9 cellular contexts compared by ENCODE assay signal in genomic region chr4:88177981-88178632, GRCh38. TPM values are rescaled to one million over a fixed set of nuclear protein-coding genes. Genes with fewer than 3 reads are reported as not detected.
DNase-seq lines count a peak whose midpoint lies in the region; ATAC-seq and TF ChIP-seq lines count a peak whose summit lies in the region.
"Had no signal": no experiment of that assay in that cellular context is flagged by ENCODE, and none has a peak within 500 bp of the region (broad histone marks: within the 10 kb centered on the region; RNA-seq: fewer than 3 reads in every experiment).

No MANE protein-coding gene starts in this region.

- H3K27ac ChIP-seq in breast epithelium = no peak overlapping the region
- no peak overlapping the region for H3K27ac ChIP-seq in upper lobe of right lung
- H3K27ac ChIP-seq in esophagus squamous epithelium = no peak overlapping the region
- H3K27ac ChIP-seq in coronary artery = no peak overlapping the region
- H3K27ac ChIP-seq: BLaER1 had no signal

- intact Hi-C loops in MCF 10A (cut with micrococcal nuclease) = no loop called here
- intact Hi-C loops in breast epithelium (cut with DNase I; ENCODE audit: low total_unique reads) = no loop called here
- intact Hi-C loops in upper lobe of right lung (cut with DNase I) = no loop called here
- intact Hi-C loops in esophagus squamous epithelium (cut with DNase I) = no loop called here

- no peak overlapping the region for H3K4me3 Mint-ChIP-seq in MCF 10A (ENCODE audit: unreplicated experiment)

- H3K9me3 ChIP-seq in breast epithelium (no peaks in the 10 kb centered on the region), upper lobe of right lung (no peaks in the 10 kb centered on the region), esophagus squamous epithelium (no peaks in the 10 kb centered on the region)

- H3K4me1 Mint-ChIP-seq in MCF 10A (ENCODE audit: insufficient read depth, unreplicated experiment) = peaks cover 17% of the 10 kb centered on the region

- no peaks in the 10 kb centered on the region for H3K27me3 Mint-ChIP-seq in MCF 10A (ENCODE audit: insufficient read depth, unreplicated experiment)

- no TSS peak for BruUV-seq in MCF 10A (replicated peaks; lab: Mats Ljungman, UMichigan)

- no peaks in the 10 kb centered on the region for H3K9me3 Mint-ChIP-seq in MCF 10A (ENCODE audit: unreplicated experiment)

- CTCF ChIA-PET in MCF 10A (lab: Yijun Ruan, JAX) = interaction anchor here (0.6 to 1.2 kb wide), 4 partner anchors 30 to 432 kb away, joined by 3 to 5 read pairs (median 4); no protein-coding TSS in a partner anchor

- POLR2A ChIA-PET in MCF 10A (lab: Yijun Ruan, JAX) = interaction anchor here (1.2 kb wide), 1 partner anchor 174 kb away, joined by 3 read pairs; no protein-coding TSS in a partner anchor

- 42 to 44% methylated on average over 4 of the region's 4 CpGs for WGBS in esophagus squamous epithelium, 2 donors

- DNase-seq in MCF 10A (ENCODE audit: unreplicated experiment) = peak; percentile 83
- no peak for DNase-seq in breast epithelium (ENCODE audit: low spot score in 2 of 2)
- peak; percentile 90 for DNase-seq in SKM-1 (lab: John Stamatoyannopoulos, UW; ENCODE audit: unreplicated experiment)
- DNase-seq in hepatic stellate cell (ENCODE audit: low spot score) = peak; percentile 37
- no peak for DNase-seq in upper lobe of right lung
- DNase-seq in esophagus squamous epithelium (lab: John Stamatoyannopoulos, UW) = no peak
- no peak for DNase-seq in coronary artery (ENCODE audit: low spot score)

- H3K36me3 ChIP-seq in breast epithelium = no peaks in the 10 kb centered on the region
- no peaks in the 10 kb centered on the region for H3K36me3 ChIP-seq in upper lobe of right lung
- H3K36me3 ChIP-seq in esophagus squamous epithelium = no peaks in the 10 kb centered on the region
- H3K36me3 ChIP-seq: BLaER1 had no signal

- no peak overlapping the region for H3K4me3 ChIP-seq in breast epithelium
- no peak overlapping the region for H3K4me3 ChIP-seq in upper lobe of right lung
- H3K4me3 ChIP-seq in esophagus squamous epithelium = no peak overlapping the region
- H3K4me3 ChIP-seq in coronary artery = no peak overlapping the region
- H3K4me3 ChIP-seq: BLaER1 had no signal

- H3K36me3 Mint-ChIP-seq in MCF 10A (ENCODE audit: insufficient read depth, unreplicated experiment) = no peaks in the 10 kb centered on the region

- H3K4me1 ChIP-seq in breast epithelium (no peaks in the 10 kb centered on the region), upper lobe of right lung (peaks cover 10% of the 10 kb centered on the region), esophagus squamous epithelium (peaks cover 6 to 18% (median 10%) of the 10 kb centered on the region in 3 donors)
- H3K4me1 ChIP-seq: BLaER1 had no signal

- TF ChIP-seq CTCF in MCF 10A (IDR thresholded peaks at IDR 0.05; ENCODE audit: unreplicated experiment) = no peak
- no peak for TF ChIP-seq CTCF in breast epithelium (IDR thresholded peaks at IDR 0.05)
- no peak for TF ChIP-seq CTCF in upper lobe of right lung (IDR thresholded peaks at IDR 0.05)
- no peak for TF ChIP-seq CTCF in esophagus squamous epithelium (IDR thresholded peaks at IDR 0.05)
- no peak for TF ChIP-seq CTCF in coronary artery (IDR thresholded peaks at IDR 0.05)

- H3K27me3 ChIP-seq in breast epithelium = no peaks in the 10 kb centered on the region
- no peaks in the 10 kb centered on the region for H3K27me3 ChIP-seq in upper lobe of right lung
- H3K27me3 ChIP-seq in esophagus squamous epithelium = no peaks in the 10 kb centered on the region
- H3K27me3 ChIP-seq: BLaER1 had no signal

- TF ChIP-seq POLR2A in breast epithelium (IDR thresholded peaks at IDR 0.05) (no peak), esophagus squamous epithelium (IDR thresholded peaks at IDR 0.05) (no peak)

- no peak overlapping the region for H3K27ac Mint-ChIP-seq in MCF 10A (ENCODE audit: low read depth, unreplicated experiment)

- ATAC-seq in upper lobe of right lung (peak; percentile 99), GM21737 (IDR thresholded peaks at IDR 0.05; ENCODE audit: unreplicated experiment) (no peak)

RNA-seq across cellular contexts. Expression of gene ABCG2, which starts 19.7 kb away (rescaled TPM):
- total RNA-seq in MCF 10A (2022) (0.07 and 0.12 TPM in 2 replicates), breast epithelium (1 to 10 TPM; 2.6 to 8.6 (median 6.9) TPM), upper lobe of right lung (21.7 TPM), esophagus squamous epithelium (1 to 10 TPM in 3 of 4 donors, under 1 TPM in 1; 0.76 to 7.1 (median 3.6) TPM)

Comparison
In these comparisons a context has a peak if more than half of its experiments do, and no peak if none do; other contexts are left out.
1. DNase-seq: peak in MCF 10A (single experiment), SKM-1 (single experiment) and hepatic stellate cell (single experiment); none in breast epithelium (0 of 2), upper lobe of right lung (single experiment), esophagus squamous epithelium (single experiment) and coronary artery (single experiment).